Comparison of ENCODE assay signal across 23 cellular contexts in genomic region chr12:129819391-129819790, GRCh38.
DNase-seq lines count a peak whose midpoint lies in the region; ATAC-seq, FAIRE-seq and TF ChIP-seq lines count a peak whose summit lies in the region.
"Had no signal": no experiment of that assay in that cellular context is flagged by ENCODE, and none has a peak within 500 bp of the region (broad histone marks: within the 10 kb centered on the region; RNA-seq: fewer than 3 reads in every experiment).

No MANE protein-coding gene starts in this region.

- CTCF ChIA-PET in RWPE1 (lab: Yijun Ruan, JAX) = interaction anchor here (0.7 kb wide), 1 partner anchor 139 kb away, joined by 5 read pairs; no protein-coding TSS in a partner anchor

- H3K27ac ChIP-seq in endodermal cell (ENCODE audit: low read depth, low read length) = no peak overlapping the region
- no peak overlapping the region for H3K27ac ChIP-seq in trophoblast cell (ENCODE audit: low read depth, low read length)
- no peak overlapping the region for H3K27ac ChIP-seq in RWPE1
- H3K27ac ChIP-seq: PC-9, SK-N-MC had no signal

- no peak overlapping the region for H3K27ac Mint-ChIP-seq in endodermal cell
- H3K27ac Mint-ChIP-seq: CD4-positive, alpha-beta T cell; T-cell had no signal

- H2BK12ac ChIP-seq in trophoblast cell (ENCODE audit: low read length) = no peak overlapping the region

- peaks cover 4% of the 10 kb centered on the region for H3K9me3 Mint-ChIP-seq in endodermal cell
- H3K9me3 Mint-ChIP-seq: CD4-positive, alpha-beta T cell had no signal

- H4K91ac ChIP-seq in trophoblast cell (ENCODE audit: low read depth, low read length) = no peak overlapping the region

- 89 to 96% methylated on average over 6 to 12 of the region's 12 CpGs for WGBS in endodermal cell (ENCODE audit: insufficient coverage in 1 of 2, insufficient read length in 1 of 2), 2 experiments
- no CpG with 5 or more reads among the region's 12 CpGs for WGBS in trophoblast cell (ENCODE audit: extremely low coverage, insufficient coverage, insufficient read length)

- no peak overlapping the region for H4K12ac ChIP-seq in trophoblast cell (ENCODE audit: low read depth, low read length)

- H2BK5ac ChIP-seq in trophoblast cell (ENCODE audit: low read depth, low read length, poor library complexity) = no peak overlapping the region

- H3K14ac ChIP-seq in trophoblast cell (ENCODE audit: low read length) = no peak overlapping the region

- H4K8ac ChIP-seq in trophoblast cell (ENCODE audit: low read depth, low read length) = no peak overlapping the region

- H3K27me3 ChIP-seq in endodermal cell (ENCODE audit: control insufficient read depth, insufficient read depth, low read length, poor library complexity, severe bottlenecking) = no peaks in the 10 kb centered on the region
- H3K27me3 ChIP-seq in trophoblast cell (ENCODE audit: insufficient read depth, low read length) = no peaks in the 10 kb centered on the region

- H3K23ac ChIP-seq in trophoblast cell (ENCODE audit: low read length) = no peak overlapping the region

- no peak overlapping the region for H3K9ac ChIP-seq in endodermal cell (ENCODE audit: extremely low read depth, low read length, poor library complexity, severe bottlenecking)
- H3K9ac ChIP-seq in trophoblast cell (ENCODE audit: low read length) = no peak overlapping the region

- no peak overlapping the region for H3K4me2 ChIP-seq in trophoblast cell (ENCODE audit: low read length)
- H3K4me2 ChIP-seq: PC-9 had no signal

- no peak overlapping the region for H3K18ac ChIP-seq in trophoblast cell (ENCODE audit: low read length)

- H3K4me1 Mint-ChIP-seq in endodermal cell = no peaks in the 10 kb centered on the region
- H3K4me1 Mint-ChIP-seq: T-cell had no signal

- no peak overlapping the region for H2AK5ac ChIP-seq in trophoblast cell (ENCODE audit: low read length)

- no peaks in the 10 kb centered on the region for H3K79me2 ChIP-seq in trophoblast cell (ENCODE audit: control insufficient read depth, insufficient read depth, low read length, poor library complexity)

- H3K4me3 ChIP-seq in endodermal cell (ENCODE audit: low read length) = no peak overlapping the region
- no peak overlapping the region for H3K4me3 ChIP-seq in trophoblast cell (ENCODE audit: low read depth, low read length)
- H3K4me3 ChIP-seq: GM12878, PC-9, SK-N-MC had no signal

- FAIRE-seq in RCC 7860 (lab: Jason Lieb, UNC) = peak; percentile 57
- FAIRE-seq: G401.6, GM12878, GM18507 had no signal

- H3K4me3 Mint-ChIP-seq in endodermal cell = no peak overlapping the region
- H3K4me3 Mint-ChIP-seq: CD4-positive, alpha-beta T cell; T-cell had no signal

- H3K36me3 Mint-ChIP-seq in endodermal cell (ENCODE audit: low read depth) = peaks cover 16% of the 10 kb centered on the region
- H3K36me3 Mint-ChIP-seq: T-cell had no signal

- no peaks in the 10 kb centered on the region for H3K4me1 ChIP-seq in endodermal cell (ENCODE audit: control insufficient read depth, insufficient read depth, low read length)
- no peaks in the 10 kb centered on the region for H3K4me1 ChIP-seq in trophoblast cell (ENCODE audit: control insufficient read depth in 1 of 2, insufficient read depth in 2 of 2, low read length in 2 of 2)

- DNase-seq in DMS79 (lab: John Stamatoyannopoulos, UW) = peak; percentile 7
- peak; percentile 65 for DNase-seq in RCC 7860 (ENCODE audit: low spot score)
- peak; percentile 35 for DNase-seq in endodermal cell
- DNase-seq in trophoblast cell = peak; percentile 37 to 50
- DNase-seq in RWPE1 (ENCODE audit: low spot score) = no peak
- no peak for DNase-seq in SW 1271 (lab: John Stamatoyannopoulos, UW)
- DNase-seq: Calu3; CD4-positive, alpha-beta T cell; GOT3; IMR-90; Karpas-422; MM.1S; NCI-H1417 treated with DMSO at 0.1 percent for 48 hours; NCI-H1930; NCI-H748 treated with DMSO at 0.1 percent for 48 hours; PC-9; Right ventricle myocardium superior; T-cell had no signal

- H3K36me3 ChIP-seq in endodermal cell (ENCODE audit: control insufficient read depth, insufficient read depth, low read length) (no peaks in the 10 kb centered on the region), trophoblast cell (ENCODE audit: control insufficient read depth in 1 of 2, insufficient read depth in 2 of 2, low read length in 2 of 2) (no peaks in the 10 kb centered on the region)

- H3K27me3 Mint-ChIP-seq in endodermal cell (ENCODE audit: insufficient read depth) = no peaks in the 10 kb centered on the region
- H3K27me3 Mint-ChIP-seq: CD4-positive, alpha-beta T cell; T-cell had no signal

- POLR2A ChIA-PET in RWPE1 (lab: Yijun Ruan, JAX; ENCODE audit: low non-redundant PET) = no interaction called here

- TF ChIP-seq CTCF in endodermal cell (conservative IDR thresholded peaks at IDR 0.05) (no peak), RWPE1 (conservative IDR thresholded peaks at IDR 0.05; ENCODE audit: low read depth) (no peak)

- no peaks in the 10 kb centered on the region for H3K79me1 ChIP-seq in trophoblast cell (ENCODE audit: low read length)

- no peak overlapping the region for H2BK120ac ChIP-seq in trophoblast cell (ENCODE audit: insufficient read depth, low read length, poor library complexity)

- H2AFZ ChIP-seq in trophoblast cell (ENCODE audit: insufficient read depth, low read length, poor library complexity) = no peak overlapping the region
- H2AFZ ChIP-seq: PC-9 had no signal

- no peaks in the 10 kb centered on the region for H3K9me3 ChIP-seq in endodermal cell (ENCODE audit: control insufficient read depth, low read length)
- H3K9me3 ChIP-seq in trophoblast cell (ENCODE audit: insufficient read depth, low read depth, low read length) = peaks cover 7% of the 10 kb centered on the region

- H3K4ac ChIP-seq in trophoblast cell (ENCODE audit: low read depth, low read length) = no peak overlapping the region

- ATAC-seq in HG02759 (IDR thresholded peaks at IDR 0.05; ENCODE audit: unreplicated experiment) = no peak
- ATAC-seq: GM12878, T-cell had no signal

Comparison
In these comparisons a context has a peak if more than half of its experiments do, and no peak if none do; other contexts are left out.
1. DNase-seq: peak in DMS79 (single experiment), RCC 7860 (single experiment), endodermal cell (single experiment) and trophoblast cell (2 of 2); none in RWPE1 (single experiment) and SW 1271 (0 of 2).